In the genomic region with DNA sequence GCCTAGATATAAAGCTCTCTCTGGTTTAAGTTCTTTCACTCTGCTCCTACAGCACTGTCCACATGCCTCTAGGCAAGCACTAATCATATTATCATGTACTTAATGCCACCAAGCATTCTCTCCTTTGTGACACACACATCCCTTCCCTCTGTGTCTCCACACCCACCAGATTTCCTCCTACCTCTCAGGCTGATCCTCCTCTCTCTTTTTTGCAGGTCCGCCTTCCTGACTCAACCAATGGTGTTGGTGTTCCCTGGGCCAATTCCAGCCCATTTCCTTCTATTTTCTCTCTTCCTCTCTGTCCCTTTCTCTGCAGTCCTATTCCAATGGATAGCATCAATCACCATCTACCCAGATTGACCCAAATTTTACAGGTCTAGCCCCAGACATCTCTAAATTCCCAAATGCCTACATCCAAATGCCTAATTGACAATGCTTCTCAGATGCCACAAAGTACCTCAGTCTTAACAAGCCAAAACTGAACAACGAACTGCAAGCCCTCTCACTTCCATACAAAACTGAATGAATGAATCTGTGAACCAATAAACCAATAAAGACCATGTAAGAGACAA, we compare ENCODE assay signal across 8 cellular contexts. TPM values are rescaled to one million over a fixed set of nuclear protein-coding genes. Genes with fewer than 3 reads are reported as not detected.
DNase-seq lines count a peak whose midpoint lies in the region; ATAC-seq and TF ChIP-seq lines count a peak whose summit lies in the region.

No MANE protein-coding gene starts in this region.

- H3K9me3 Mint-ChIP-seq in activated naive CD8-positive, alpha-beta T cell (ENCODE audit: low read depth): no peaks in the 10 kb centered on the region

- H3K9ac ChIP-seq in subcutaneous abdominal adipose tissue (ENCODE audit: low read length in 5 of 5): peak overlapping the region in 2 of 5 donors; percentile 76 to 81

- H3K9me3 ChIP-seq in A673 (ENCODE audit: low read depth, low read length, poor library complexity, severe bottlenecking): no peaks in the 10 kb centered on the region
- no peaks in the 10 kb centered on the region for H3K9me3 ChIP-seq in iPS-18c (ENCODE audit: control insufficient read depth, insufficient read depth, low read length)
- H3K9me3 ChIP-seq in subcutaneous abdominal adipose tissue (ENCODE audit: control insufficient read depth in 5 of 5, low read length in 5 of 5): no peaks in the 10 kb centered on the region

- no peak overlapping the region for H3K27ac ChIP-seq in A673 (ENCODE audit: low read depth, low read length, poor library complexity, severe bottlenecking)
- no peak overlapping the region for H3K27ac ChIP-seq in subcutaneous abdominal adipose tissue (ENCODE audit: low read depth, low read length)

- intact Hi-C loops in A673 (cut with micrococcal nuclease; ENCODE audit: unreplicated experiment): no loop called here

- peaks cover 18% of the 10 kb centered on the region for H3K4me1 Mint-ChIP-seq in activated naive CD8-positive, alpha-beta T cell (ENCODE audit: low read depth)

- H3K36me3 ChIP-seq in A673 (ENCODE audit: insufficient read depth, low read length, poor library complexity, severe bottlenecking) (no peaks in the 10 kb centered on the region), subcutaneous abdominal adipose tissue (ENCODE audit: control insufficient read depth in 5 of 5, insufficient read depth in 5 of 5, low read length in 5 of 5) (no peaks in the 10 kb centered on the region)

- peak; percentile 8 for DNase-seq in A673 (ENCODE audit: low spot score)
- DNase-seq in GM10248 (ENCODE audit: extremely low spot score): no peak
- DNase-seq in stimulated activated CD4-positive, alpha-beta T cell treated with anti-CD3 and anti-CD28 coated beads, Interleukin-4, amount 100 ng/mL, for 4 hours: no peak

- H3K4me3 Mint-ChIP-seq in activated naive CD8-positive, alpha-beta T cell: peak overlapping the region; percentile 85

- peaks cover 44% of the 10 kb centered on the region for H3K27me3 Mint-ChIP-seq in activated naive CD8-positive, alpha-beta T cell

- POLR2A ChIA-PET in A673 (lab: Charles Lee; ENCODE audit: low non-redundant PET) (no interaction called here), GM10248 (lab: Yijun Ruan, JAX) (no interaction called here)

- H3K27me3 ChIP-seq in A673 (replicated peaks; ENCODE audit: insufficient read depth, low read depth, low read length, poor library complexity): peaks cover 30% of the 10 kb centered on the region
- H3K27me3 ChIP-seq in subcutaneous abdominal adipose tissue (ENCODE audit: control insufficient read depth in 5 of 5, insufficient read depth in 4 of 5, low read length in 5 of 5): no peaks in the 10 kb centered on the region

- H3K27ac Mint-ChIP-seq in activated naive CD8-positive, alpha-beta T cell: no peak overlapping the region

- no peak for TF ChIP-seq CTCF in A673 (conservative IDR thresholded peaks at IDR 0.05; ENCODE audit: low read depth, low read length)
- TF ChIP-seq CTCF in GM10248 (IDR thresholded peaks at IDR 0.05; ENCODE audit: control extremely low read depth, extremely low read depth, low read depth, missing control alignments): no peak

- ATAC-seq in GM18867 (IDR thresholded peaks at IDR 0.05; ENCODE audit: unreplicated experiment) (peak; percentile 14), HG03520 (IDR thresholded peaks at IDR 0.05; ENCODE audit: unreplicated experiment) (peak; percentile 1)

- CTCF ChIA-PET in A673 (lab: Charles Lee): no interaction called here
- CTCF ChIA-PET in GM10248 (lab: Yijun Ruan, JAX): interaction anchor here (1.2 to 2.5 kb wide), 3 partner anchors 26 to 171 kb away, joined by 3 to 7 read pairs (median 3); no protein-coding TSS in a partner anchor

- peak overlapping the region; percentile 44 for H3K4me3 ChIP-seq in A673 (ENCODE audit: low read depth, low read length, poor library complexity, severe bottlenecking)
- peak overlapping the region; percentile 97 for H3K4me3 ChIP-seq in iPS-18c (ENCODE audit: insufficient read depth, low read depth, low read length)
- H3K4me3 ChIP-seq in subcutaneous abdominal adipose tissue (ENCODE audit: low read depth in 1 of 5, low read length in 5 of 5): peak overlapping the region; percentile 54 to 88 (median 77)

- H3K4me1 ChIP-seq in A673 (ENCODE audit: insufficient read depth, low read length, poor library complexity, severe bottlenecking) (no peaks in the 10 kb centered on the region), subcutaneous abdominal adipose tissue (ENCODE audit: control insufficient read depth in 5 of 5, insufficient read depth in 5 of 5, low read length in 5 of 5) (peaks cover 1 to 20% (median 13%) of the 10 kb centered on the region in 5 donors)

- no peaks in the 10 kb centered on the region for H3K36me3 Mint-ChIP-seq in activated naive CD8-positive, alpha-beta T cell

- no TSS peak for BruUV-seq in A673 (replicated peaks; lab: Mats Ljungman, UMichigan)

RNA-seq across cellular contexts. Expression of a gene that starts 0.5 kb away (rescaled TPM):
- 0.26 and 0.37 TPM in 2 replicates for total RNA-seq in A673 (2021)

RNA-seq across cellular contexts. Expression of a gene that starts 4.9 kb away (rescaled TPM):
- not detected in 2 replicates for total RNA-seq in A673 (2021)

RNA-seq across cellular contexts. Expression of a gene that starts 33.4 kb away (rescaled TPM):
- not detected in 2 replicates for total RNA-seq in A673 (2021)

RNA-seq across cellular contexts. Expression of a gene that starts 49.3 kb away (rescaled TPM):
- not detected in 2 replicates for total RNA-seq in A673 (2021)

Comparison
In these comparisons a context has a peak if more than half of its experiments do, and no peak if none do; other contexts are left out.
1. H3K4me3 ChIP-seq: peak in every context shown above with its lines; median percentile 97 in iPS-18c; 77 in subcutaneous abdominal adipose tissue; 44 in A673.